Comparison of ENCODE assay signal across 2 cellular contexts in genomic region chr1:238331557-238331956, GRCh38.
TF ChIP-seq lines count a peak whose summit lies in the region.

No MANE protein-coding gene starts in this region.

TF ChIP-seq in IMR-90, 13 proteins besides CTCF, POLR2A, EP300 and RAD21:
- TF ChIP-seq CEBPB (IDR thresholded peaks at IDR 0.05; ENCODE audit: low read depth, low read length) (peak; percentile 52; the same call in 1 of the 2 replicates), FOS (IDR thresholded peaks at IDR 0.05; ENCODE audit: low read depth, low read length) (no peak)

TF ChIP-seq in H1, 55 proteins besides CTCF, POLR2A, EP300 and RAD21:
- TF ChIP-seq, protein P1, sequence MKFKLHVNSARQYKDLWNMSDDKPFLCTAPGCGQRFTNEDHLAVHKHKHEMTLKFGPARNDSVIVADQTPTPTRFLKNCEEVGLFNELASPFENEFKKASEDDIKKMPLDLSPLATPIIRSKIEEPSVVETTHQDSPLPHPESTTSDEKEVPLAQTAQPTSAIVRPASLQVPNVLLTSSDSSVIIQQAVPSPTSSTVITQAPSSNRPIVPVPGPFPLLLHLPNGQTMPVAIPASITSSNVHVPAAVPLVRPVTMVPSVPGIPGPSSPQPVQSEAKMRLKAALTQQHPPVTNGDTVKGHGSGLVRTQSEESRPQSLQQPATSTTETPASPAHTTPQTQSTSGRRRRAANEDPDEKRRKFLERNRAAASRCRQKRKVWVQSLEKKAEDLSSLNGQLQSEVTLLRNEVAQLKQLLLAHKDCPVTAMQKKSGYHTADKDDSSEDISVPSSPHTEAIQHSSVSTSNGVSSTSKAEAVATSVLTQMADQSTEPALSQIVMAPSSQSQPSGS (IDR thresholded peaks at IDR 0.05; ENCODE audit: low read length), result no peak
- TF ChIP-seq CEBPB (IDR thresholded peaks at IDR 0.05; ENCODE audit: low read depth, low read length) (peak; percentile 13; the same call in 1 of the 2 replicates), GTF2F1 (IDR thresholded peaks at IDR 0.05; ENCODE audit: borderline replicate concordance, low read depth, low read length) (no peak), BRCA1 (IDR thresholded peaks at IDR 0.05; ENCODE audit: low read depth, low read length) (no peak)
